20 cellular contexts compared by ENCODE assay signal in the genomic region with DNA sequence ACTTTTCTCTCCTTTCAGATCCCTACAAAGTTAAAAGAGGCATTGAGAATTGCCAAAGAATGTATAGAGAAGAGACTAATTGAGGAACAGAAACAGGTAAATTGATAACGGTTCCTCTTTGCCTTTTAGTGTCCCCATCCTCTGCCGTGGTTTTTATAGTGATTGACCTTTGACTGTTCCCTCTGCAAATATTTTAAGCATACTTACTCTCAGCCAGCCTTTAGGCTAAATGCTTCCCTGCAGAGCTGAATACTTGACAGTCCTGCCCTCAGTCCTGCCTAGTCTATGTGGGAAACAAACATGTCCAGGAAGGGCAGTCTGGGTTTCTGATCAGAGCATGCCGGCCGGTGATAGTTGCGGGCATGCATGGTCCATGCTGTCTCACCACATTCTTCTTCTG.
"Had no signal": no experiment of that assay in that cellular context is flagged by ENCODE, and none has a peak within 500 bp of the region (broad histone marks: within the 10 kb centered on the region; RNA-seq: fewer than 3 reads in every experiment).

No MANE protein-coding gene starts in this region.

- H3K27ac Mint-ChIP-seq: activated CD4-positive, alpha-beta T cell treated with anti-CD3 and anti-CD28 coated beads for 36 hours; activated CD8-positive, alpha-beta T cell treated with anti-CD3 and anti-CD28 coated beads for 36 hours; activated naive CD4-positive, alpha-beta T cell treated with anti-CD3 and anti-CD28 coated beads, Interleukin-2, amount 50 U/mL, for 24 hours; natural killer cell treated with Interleukin-12 subunit alpha and Interleukin-12 subunit beta and Interleukin-15 and Interleukin-18, amount 100 ng/mL, for 72 hours; stimulated activated naive CD8-positive, alpha-beta T cell treated with anti-CD3 and anti-CD28 coated beads, Interleukin-15, Interleukin-2, amounts not matched to agents 100 ng/mL and 50 ng/mL, for 24 hours; T-cell had no signal

- DNase-seq: activated CD4-positive, alpha-beta T cell treated with anti-CD3 and anti-CD28 coated beads for 36 hours; activated CD8-positive, alpha-beta T cell treated with anti-CD3 and anti-CD28 coated beads for 36 hours; activated effector memory CD4-positive, alpha-beta T cell treated with anti-CD3 and anti-CD28 coated beads, Interleukin-2, amount 50 U/mL, for 16 hours; activated T-cell treated with anti-CD3 and anti-CD28 coated beads, Interleukin-2, amount 50 U/mL, for 4 hours; adrenal gland; colonic mucosa; effector CD4-positive, alpha-beta T cell; islet precursor cell; left lung; small intestine; stimulated activated CD4-positive, alpha-beta T cell treated with anti-CD3 and anti-CD28 coated beads, Interleukin-4, amount 100 ng/mL, for 4 hours; stimulated activated CD8-positive, alpha-beta memory T cell treated with anti-CD3 and anti-CD28 coated beads, Interleukin-4, amount 100 ng/mL, for 48 hours; T-cell; T-helper 9 cell; upper lobe of left lung had no signal

- H3K27me3 ChIP-seq: adrenal gland, colonic mucosa, esophagus muscularis mucosa, left lung, upper lobe of left lung had no signal

- H3K4me1 ChIP-seq: adrenal gland, colonic mucosa, left lung, upper lobe of left lung had no signal

- H3K36me3 ChIP-seq: colonic mucosa had no signal

- H3K4me3 Mint-ChIP-seq: activated CD4-positive, alpha-beta T cell treated with anti-CD3 and anti-CD28 coated beads for 36 hours; activated CD8-positive, alpha-beta T cell treated with anti-CD3 and anti-CD28 coated beads for 36 hours; activated naive CD4-positive, alpha-beta T cell treated with anti-CD3 and anti-CD28 coated beads, Interleukin-2, amount 50 U/mL, for 24 hours; activated T-cell treated with anti-CD3 and anti-CD28 coated beads, Interleukin-2, amount 50 U/mL, for 4 hours; natural killer cell treated with Interleukin-12 subunit alpha and Interleukin-12 subunit beta and Interleukin-15 and Interleukin-18, amount 100 ng/mL, for 72 hours; stimulated activated naive CD8-positive, alpha-beta T cell treated with anti-CD3 and anti-CD28 coated beads, Interleukin-15, Interleukin-2, amounts not matched to agents 100 ng/mL and 50 ng/mL, for 24 hours; T-cell had no signal

- H3K9me3 ChIP-seq: adrenal gland, colonic mucosa, esophagus muscularis mucosa, left lung, upper lobe of left lung had no signal

- H3K4me3 ChIP-seq: adrenal gland, colonic mucosa, esophagus muscularis mucosa, left lung, upper lobe of left lung had no signal

- ATAC-seq: activated CD4-positive, alpha-beta T cell treated with anti-CD3 and anti-CD28 coated beads for 36 hours; activated CD8-positive, alpha-beta T cell treated with anti-CD3 and anti-CD28 coated beads for 36 hours; activated T-cell treated with anti-CD3 and anti-CD28 coated beads, Interleukin-2, amount 50 U/mL, for 4 hours; left lung; natural killer cell treated with Interleukin-12 subunit alpha and Interleukin-12 subunit beta and Interleukin-15 and Interleukin-18, amount 100 ng/mL, for 72 hours; T-cell had no signal

- FAIRE-seq: small intestine had no signal

- H3K27me3 Mint-ChIP-seq: activated CD4-positive, alpha-beta T cell treated with anti-CD3 and anti-CD28 coated beads for 36 hours; activated CD8-positive, alpha-beta T cell treated with anti-CD3 and anti-CD28 coated beads for 36 hours; activated naive CD4-positive, alpha-beta T cell treated with anti-CD3 and anti-CD28 coated beads, Interleukin-2, amount 50 U/mL, for 24 hours; natural killer cell treated with Interleukin-12 subunit alpha and Interleukin-12 subunit beta and Interleukin-15 and Interleukin-18, amount 100 ng/mL, for 72 hours; stimulated activated naive CD8-positive, alpha-beta T cell treated with anti-CD3 and anti-CD28 coated beads, Interleukin-15, Interleukin-2, amounts not matched to agents 100 ng/mL and 50 ng/mL, for 24 hours; T-cell had no signal

- H3K4me1 Mint-ChIP-seq: activated CD4-positive, alpha-beta T cell treated with anti-CD3 and anti-CD28 coated beads for 36 hours; activated naive CD4-positive, alpha-beta T cell treated with anti-CD3 and anti-CD28 coated beads, Interleukin-2, amount 50 U/mL, for 24 hours had no signal

- H3K9me3 Mint-ChIP-seq: activated CD8-positive, alpha-beta T cell treated with anti-CD3 and anti-CD28 coated beads for 36 hours; activated naive CD4-positive, alpha-beta T cell treated with anti-CD3 and anti-CD28 coated beads, Interleukin-2, amount 50 U/mL, for 24 hours; activated T-cell treated with anti-CD3 and anti-CD28 coated beads, Interleukin-2, amount 50 U/mL, for 4 hours; natural killer cell treated with Interleukin-12 subunit alpha and Interleukin-12 subunit beta and Interleukin-15 and Interleukin-18, amount 100 ng/mL, for 72 hours; stimulated activated naive CD8-positive, alpha-beta T cell treated with anti-CD3 and anti-CD28 coated beads, Interleukin-15, Interleukin-2, amounts not matched to agents 100 ng/mL and 50 ng/mL, for 24 hours; T-cell had no signal

- H3K27ac ChIP-seq: adrenal gland, colonic mucosa, esophagus muscularis mucosa, left lung, upper lobe of left lung, VCaP had no signal
